Comparison of ENCODE assay signal across 23 cellular contexts in the genomic region with DNA sequence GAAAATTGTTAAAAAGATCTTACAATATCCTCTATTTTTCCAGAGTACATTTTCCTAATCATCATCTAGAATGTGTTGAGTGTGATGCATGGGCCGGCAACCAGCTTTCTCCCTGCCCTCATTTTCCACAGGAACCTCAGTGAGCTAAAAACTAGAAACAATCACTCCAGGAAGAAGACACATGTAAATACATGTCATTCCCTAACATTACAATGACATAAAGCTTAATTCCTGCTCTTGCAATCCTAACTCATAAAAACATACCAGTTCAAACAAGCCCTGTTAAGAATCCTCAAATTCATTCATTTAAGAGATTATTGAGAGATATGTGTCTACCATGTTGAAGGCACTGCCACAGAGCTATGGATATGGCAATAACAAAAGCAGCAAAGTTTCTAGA.
"Had no signal": no experiment of that assay in that cellular context is flagged by ENCODE, and none has a peak within 500 bp of the region (broad histone marks: within the 10 kb centered on the region; RNA-seq: fewer than 3 reads in every experiment).

No MANE protein-coding gene starts in this region.

- H3K9ac ChIP-seq: neural progenitor cell had no signal

- H3K27me3 ChIP-seq: esophagus squamous epithelium, neural progenitor cell, ovary, right atrium auricular region, sigmoid colon, testis, tibial nerve had no signal

- FAIRE-seq: endometrium had no signal

- H2AFZ ChIP-seq: neural progenitor cell had no signal

- H3K36me3 ChIP-seq: esophagus squamous epithelium, neural progenitor cell, ovary, right atrium auricular region, sigmoid colon, tibial nerve had no signal

- H3K27ac ChIP-seq: coronary artery, esophagus squamous epithelium, left ventricle myocardium inferior, neural progenitor cell, ovary, right atrium auricular region, sigmoid colon, skin epidermis, testis, tibial nerve had no signal

- H3K4me3 ChIP-seq: coronary artery, esophagus squamous epithelium, left ventricle myocardium inferior, lung, neural progenitor cell, ovary, right atrium auricular region, sigmoid colon, skin epidermis, testis, tibial nerve had no signal

- H3K4me2 ChIP-seq: neural progenitor cell had no signal

- H3K4me1 ChIP-seq: neural progenitor cell, sigmoid colon, testis, tibial nerve had no signal

- DNase-seq: caudate nucleus; effector memory CD4-positive, alpha-beta T cell; esophagus squamous epithelium; foreskin fibroblast; head of caudate nucleus; islet precursor cell; left ventricle myocardium inferior; natural killer cell; nucleus accumbens; ovary; sigmoid colon; stimulated activated CD4-positive, alpha-beta T cell treated with anti-CD3 and anti-CD28 coated beads, Interleukin-2, amount 100 ng/mL, for 24 hours; stimulated activated CD4-positive, alpha-beta T cell treated with anti-CD3 and anti-CD28 coated beads, Interleukin-4, amount 100 ng/mL, for 4 hours; stimulated activated naive B cell treated with anti-CD40 and anti-IgM and Interleukin-4, amounts not matched to agents 10 μg/mL and 1 μg/mL and 100 μg/mL, for 72 hours; stimulated activated naive CD8-positive, alpha-beta T cell treated with anti-CD3 and anti-CD28 coated beads, Interleukin-15, amount 100 ng/mL, for 72 hours; testis had no signal

- ATAC-seq: natural killer cell; stimulated activated naive B cell treated with anti-CD40 and anti-IgM and Interleukin-4, amounts not matched to agents 10 μg/mL and 1 μg/mL and 100 μg/mL, for 72 hours; stimulated activated naive CD8-positive, alpha-beta T cell treated with anti-CD3 and anti-CD28 coated beads, Interleukin-15, amount 100 ng/mL, for 72 hours had no signal

- H3K9me3 ChIP-seq: esophagus squamous epithelium, left ventricle myocardium inferior, ovary, right atrium auricular region, sigmoid colon, testis, tibial nerve had no signal
